Comparison of ENCODE assay signal across 26 cellular contexts in the genomic region with DNA sequence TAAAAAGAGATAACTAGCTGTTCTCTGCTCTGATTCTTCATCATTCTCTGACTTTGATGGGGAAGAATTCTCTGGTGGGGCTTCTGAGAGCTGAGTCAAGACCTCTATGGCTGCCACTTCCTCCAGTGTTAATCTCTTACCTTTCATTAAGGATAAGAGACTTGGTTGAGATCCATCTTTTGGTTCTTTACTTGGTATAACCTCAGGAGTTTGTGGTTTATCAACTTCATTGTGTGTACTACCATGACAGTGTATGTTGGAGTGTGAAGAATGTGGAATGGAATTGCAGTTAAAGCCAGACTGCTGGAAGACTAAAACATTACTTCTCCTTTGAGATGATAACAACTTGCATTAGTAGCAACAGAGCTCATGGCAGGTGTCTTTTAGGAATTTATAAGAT.
"Had no signal": no experiment of that assay in that cellular context is flagged by ENCODE, and none has a peak within 500 bp of the region (broad histone marks: within the 10 kb centered on the region; RNA-seq: fewer than 3 reads in every experiment).

No MANE protein-coding gene starts in this region.

- H3K27me3 ChIP-seq: left lung, pancreas, right lobe of liver, spleen, suprapubic skin, tibial artery, uterus had no signal

- H3K27me3 Mint-ChIP-seq: naive thymus-derived CD8-positive, alpha-beta T cell; stimulated activated naive CD8-positive, alpha-beta T cell treated with anti-CD3 and anti-CD28 coated beads, Interleukin-15, Interleukin-2, amounts not matched to agents 100 ng/mL and 50 ng/mL, for 24 hours had no signal

- H3K9me3 ChIP-seq: lower lobe of right lung, pancreas, prostate gland, right lobe of liver, suprapubic skin, thoracic aorta, tibial artery, uterus had no signal

- H3K27ac Mint-ChIP-seq: naive thymus-derived CD8-positive, alpha-beta T cell; nephron; stimulated activated effector memory CD8-positive, alpha-beta T cell treated with anti-CD3 and anti-CD28 coated beads, Interleukin-12 subunit alpha, Interleukin-12 subunit beta, amount 100 ng/mL, for 72 hours; stimulated activated naive CD8-positive, alpha-beta T cell treated with anti-CD3 and anti-CD28 coated beads, Interleukin-15, Interleukin-2, amounts not matched to agents 100 ng/mL and 50 ng/mL, for 24 hours had no signal

- H3K9me3 Mint-ChIP-seq: nephron; neural crest cell; stimulated activated effector memory CD8-positive, alpha-beta T cell treated with anti-CD3 and anti-CD28 coated beads, Interleukin-12 subunit alpha, Interleukin-12 subunit beta, amount 100 ng/mL, for 72 hours had no signal

- DNase-seq: hippocampal formation; kidney glomerular epithelial cell; left colon; left lung; lower lobe of right lung; mammary epithelial cell; mesenchymal stem cell; naive thymus-derived CD8-positive, alpha-beta T cell; nucleus accumbens; pancreas; posterior cingulate gyrus; right lobe of liver; spleen; stimulated activated CD4-positive, alpha-beta T cell treated with anti-CD3 and anti-CD28 coated beads, Interleukin-4, amount 100 ng/mL, for 24 hours; stimulated activated naive CD4-positive, alpha-beta T cell; tibial artery; trophoblast cell; uterus had no signal

- H3K4me3 ChIP-seq: left lung, lower lobe of right lung, pancreas, prostate gland, right lobe of liver, skin epidermis, spleen, suprapubic skin, thoracic aorta, tibial artery, uterus had no signal

- H3K4me1 ChIP-seq: left lung, lower lobe of right lung, pancreas, prostate gland, right lobe of liver, spleen, suprapubic skin, tibial artery, uterus had no signal

- H3K36me3 Mint-ChIP-seq: naive thymus-derived CD8-positive, alpha-beta T cell; stimulated activated effector memory CD8-positive, alpha-beta T cell treated with anti-CD3 and anti-CD28 coated beads, Interleukin-12 subunit alpha, Interleukin-12 subunit beta, amount 100 ng/mL, for 72 hours had no signal

- H3K4me1 Mint-ChIP-seq: nephron; neural crest cell; stimulated activated effector memory CD8-positive, alpha-beta T cell treated with anti-CD3 and anti-CD28 coated beads, Interleukin-12 subunit alpha, Interleukin-12 subunit beta, amount 100 ng/mL, for 72 hours had no signal

- H3K4me3 Mint-ChIP-seq: naive thymus-derived CD8-positive, alpha-beta T cell; nephron; neural crest cell; stimulated activated effector memory CD8-positive, alpha-beta T cell treated with anti-CD3 and anti-CD28 coated beads, Interleukin-12 subunit alpha, Interleukin-12 subunit beta, amount 100 ng/mL, for 72 hours; stimulated activated naive CD8-positive, alpha-beta T cell treated with anti-CD3 and anti-CD28 coated beads, Interleukin-15, Interleukin-2, amounts not matched to agents 100 ng/mL and 50 ng/mL, for 24 hours had no signal

- H3K27ac ChIP-seq: left lung, lower lobe of right lung, pancreas, prostate gland, right lobe of liver, skin epidermis, spleen, suprapubic skin, thoracic aorta, tibial artery, uterus had no signal

- H3K36me3 ChIP-seq: left lung, lower lobe of right lung, pancreas, prostate gland, right lobe of liver, spleen, suprapubic skin, thoracic aorta, tibial artery, uterus had no signal

- ATAC-seq: left colon; left lung; lower lobe of right lung; naive thymus-derived CD8-positive, alpha-beta T cell; pancreas; right lobe of liver; stimulated activated effector memory CD8-positive, alpha-beta T cell treated with anti-CD3 and anti-CD28 coated beads, Interleukin-12 subunit alpha, Interleukin-12 subunit beta, amount 100 ng/mL, for 72 hours had no signal
